8 cellular contexts compared by ENCODE assay signal in the genomic region with DNA sequence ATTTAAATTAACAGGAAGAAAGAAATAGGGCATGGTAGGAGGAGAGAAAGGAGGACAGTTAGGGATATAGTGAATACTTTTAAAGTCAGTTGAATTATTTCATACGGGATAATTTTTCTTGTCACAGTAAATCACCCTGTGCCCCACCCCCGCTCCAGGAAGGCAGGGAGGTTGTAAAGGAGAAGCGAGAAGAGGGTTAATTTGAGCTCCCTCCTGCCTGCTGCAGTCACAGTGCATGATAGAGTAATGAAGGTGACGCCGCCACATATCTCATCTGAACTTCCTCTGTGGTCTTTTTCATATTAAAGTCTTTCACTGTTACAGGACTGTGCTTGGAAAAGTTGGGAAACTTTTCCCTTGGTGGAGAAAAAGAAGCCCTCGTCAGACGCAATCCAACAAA. TPM values are rescaled to one million over a fixed set of nuclear protein-coding genes. Genes with fewer than 3 reads are reported as not detected.
DNase-seq lines count a peak whose midpoint lies in the region; ATAC-seq, FAIRE-seq and TF ChIP-seq lines count a peak whose summit lies in the region.

No MANE protein-coding gene starts in this region.

- no peak overlapping the region for H3K27ac ChIP-seq in HepG2 (ENCODE audit: extremely low read length, insufficient read depth, low read length)
- H3K27ac ChIP-seq in tibial nerve: peak overlapping the region; percentile 6 to 92 (median 85)

- H3K4me1 ChIP-seq in HepG2 (ENCODE audit: insufficient read depth, low read length) (peaks cover 19% of the 10 kb centered on the region), tibial nerve (peaks cover 0 to 36% (median 23%) of the 10 kb centered on the region in 4 donors)

- FAIRE-seq in HepG2 (lab: Jason Lieb, UNC): no peak

- in situ Hi-C loops in astrocyte of the spinal cord (cut with HindIII; ENCODE audit: low sequenced_read_pairs): no loop called here
- in situ Hi-C loops in HepG2 (cut with HindIII; ENCODE audit: extremely low pct_ligation_motif_present, low pct_unique_long_range_greater_than_20kb): no loop called here

- H4K20me1 ChIP-seq in HepG2 (ENCODE audit: insufficient read depth, low read length): no peaks in the 10 kb centered on the region

- no peak for TF ChIP-seq RAD21 in HepG2 (CRISPR knock-in tag; IDR thresholded peaks at IDR 0.05)

- 5% methylated on average over 7 of the region's 7 CpGs for WGBS in HepG2 (ENCODE audit: low lambda C conversion rate)
- 2 to 9% methylated on average over 7 of the region's 7 CpGs for WGBS in tibial nerve, 2 donors

- H3K4me3 ChIP-seq in astrocyte of the spinal cord (ENCODE audit: low read depth, low read length): peak overlapping the region; percentile 71
- H3K4me3 ChIP-seq in HepG2 (replicated peaks in 1 of 3; ENCODE audit: insufficient read depth in 1 of 3, low read depth in 2 of 3, low read length in 3 of 3): peak overlapping the region; percentile 60 to 77 (median 64); a peak in 4 of 6 replicates
- H3K4me3 ChIP-seq in tibial nerve: peak overlapping the region; percentile 68 to 97 (median 84)

- intact Hi-C loops in Right ventricle myocardium superior (cut with DNase I): no loop called here
- intact Hi-C loops in left ventricle myocardium superior (cut with micrococcal nuclease): no loop called here
- intact Hi-C loops in HepG2 (cut with micrococcal nuclease; ENCODE audit: unreplicated experiment): no loop called here

- H3K9ac ChIP-seq in HepG2 (ENCODE audit: insufficient read depth, low read depth, low read length): no peak overlapping the region; the same call in 1 of the 2 replicates

- CTCF ChIA-PET in HepG2 (lab: Yijun Ruan, JAX; ENCODE audit: low intra/inter-chr PET ratio, low total read pairs): no interaction called here

- TF ChIP-seq EP300 in HepG2 (IDR thresholded peaks at IDR 0.05; ENCODE audit: low read depth in 2 of 2, low read length in 2 of 2) (no peak), HepG2 (CRISPR knock-in tag; IDR thresholded peaks at IDR 0.05; ENCODE audit: borderline replicate concordance) (no peak), tibial nerve (IDR thresholded peaks at IDR 0.05) (no peak)

- no peak for TF ChIP-seq POLR2A in HepG2 (IDR thresholded peaks at IDR 0.05; ENCODE audit: insufficient read depth in 1 of 2, low read depth in 2 of 2, low read length in 2 of 2)
- no peak for TF ChIP-seq POLR2A in tibial nerve (IDR thresholded peaks at IDR 0.05)

- no TSS peak for BruUV-seq in HepG2 (replicated peaks; lab: Mats Ljungman, UMichigan)

- POLR2A ChIA-PET in HepG2 (lab: Yijun Ruan, JAX): no interaction called here

- TF ChIP-seq CTCF in astrocyte of the spinal cord (IDR thresholded peaks at IDR 0.05; ENCODE audit: low read depth, low read length) (no peak), HepG2 (CRISPR knock-in tag; IDR thresholded peaks at IDR 0.05) (no peak), tibial nerve (IDR thresholded peaks at IDR 0.05) (no peak)

- H3K27me3 ChIP-seq in HepG2 (ENCODE audit: control insufficient read depth in 1 of 2, insufficient read depth in 2 of 2, low read length in 2 of 2): peaks cover 0 to 38% of the 10 kb centered on the region in 2 experiments; a peak in 4 of 5 replicates
- no peaks in the 10 kb centered on the region for H3K27me3 ChIP-seq in tibial nerve

- DNase-seq in Right ventricle myocardium superior (peak; percentile 45), left ventricle myocardium superior (no peak), astrocyte of the spinal cord (ENCODE audit: low read depth, low spot score) (no peak), HepG2 (ENCODE audit: low spot score) (no peak), tibial nerve (ENCODE audit: low spot score in 2 of 2) (no peak), HCEC 1CT (no peak)

- peak; percentile 1 for ATAC-seq in Right ventricle myocardium superior (ENCODE audit: poor library complexity)
- no peak for ATAC-seq in left ventricle myocardium superior
- no peak for ATAC-seq in HepG2
- ATAC-seq in HG02798 (IDR thresholded peaks at IDR 0.05; ENCODE audit: poor library complexity, unreplicated experiment): no peak
- no peak for ATAC-seq in HG03280 (IDR thresholded peaks at IDR 0.05; ENCODE audit: unreplicated experiment)

- H3K36me3 ChIP-seq in HepG2 (replicated peaks in 1 of 2; ENCODE audit: control insufficient read depth in 1 of 2, insufficient read depth in 2 of 2, low read length in 2 of 2) (no peaks in the 10 kb centered on the region), tibial nerve (no peaks in the 10 kb centered on the region)

- no peaks in the 10 kb centered on the region for H3K79me2 ChIP-seq in HepG2 (ENCODE audit: insufficient read depth, low read length)

- H3K9me3 ChIP-seq in HepG2 (ENCODE audit: low read length): no peaks in the 10 kb centered on the region
- no peaks in the 10 kb centered on the region for H3K9me3 ChIP-seq in tibial nerve

- no peak overlapping the region for H2AFZ ChIP-seq in HepG2 (ENCODE audit: low read length)

- H3K4me2 ChIP-seq in HepG2 (ENCODE audit: low read depth, low read length): peak overlapping the region; percentile 81

TF ChIP-seq in HepG2, 621 proteins besides CTCF, POLR2A, EP300 and RAD21 (continues in another document):
- TF ChIP-seq PLRG1 (conservative IDR thresholded peaks at IDR 0.05): no peak
- no peak for TF ChIP-seq ZFP1 (CRISPR knock-in tag; IDR thresholded peaks at IDR 0.05)
- no peak for TF ChIP-seq DPF2 (CRISPR knock-in tag; IDR thresholded peaks at IDR 0.05; ENCODE audit: borderline replicate concordance, low read depth)
- TF ChIP-seq, protein P1, sequence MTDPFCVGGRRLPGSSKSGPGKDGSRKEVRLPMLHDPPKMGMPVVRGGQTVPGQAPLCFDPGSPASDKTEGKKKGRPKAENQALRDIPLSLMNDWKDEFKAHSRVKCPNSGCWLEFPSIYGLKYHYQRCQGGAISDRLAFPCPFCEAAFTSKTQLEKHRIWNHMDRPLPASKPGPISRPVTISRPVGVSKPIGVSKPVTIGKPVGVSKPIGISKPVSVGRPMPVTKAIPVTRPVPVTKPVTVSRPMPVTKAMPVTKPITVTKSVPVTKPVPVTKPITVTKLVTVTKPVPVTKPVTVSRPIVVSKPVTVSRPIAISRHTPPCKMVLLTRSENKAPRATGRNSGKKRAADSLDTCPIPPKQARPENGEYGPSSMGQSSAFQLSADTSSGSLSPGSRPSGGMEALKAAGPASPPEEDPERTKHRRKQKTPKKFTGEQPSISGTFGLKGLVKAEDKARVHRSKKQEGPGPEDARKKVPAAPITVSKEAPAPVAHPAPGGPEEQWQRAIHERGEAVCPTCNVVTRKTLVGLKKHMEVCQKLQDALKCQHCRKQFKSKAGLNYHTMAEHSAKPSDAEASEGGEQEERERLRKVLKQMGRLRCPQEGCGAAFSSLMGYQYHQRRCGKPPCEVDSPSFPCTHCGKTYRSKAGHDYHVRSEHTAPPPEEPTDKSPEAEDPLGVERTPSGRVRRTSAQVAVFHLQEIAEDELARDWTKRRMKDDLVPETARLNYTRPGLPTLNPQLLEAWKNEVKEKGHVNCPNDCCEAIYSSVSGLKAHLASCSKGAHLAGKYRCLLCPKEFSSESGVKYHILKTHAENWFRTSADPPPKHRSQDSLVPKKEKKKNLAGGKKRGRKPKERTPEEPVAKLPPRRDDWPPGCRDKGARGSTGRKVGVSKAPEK (CRISPR knock-in tag; IDR thresholded peaks at IDR 0.05; ENCODE audit: borderline replicate concordance): no peak
- no peak for TF ChIP-seq THAP11 (CRISPR knock-in tag; IDR thresholded peaks at IDR 0.05)
- no peak for TF ChIP-seq ZMYM3 (CRISPR knock-in tag; IDR thresholded peaks at IDR 0.05)
- no peak for TF ChIP-seq SP5 (CRISPR knock-in tag; IDR thresholded peaks at IDR 0.05; ENCODE audit: borderline replicate concordance, low read depth)
- TF ChIP-seq MTA1 (CRISPR knock-in tag; IDR thresholded peaks at IDR 0.05; ENCODE audit: borderline replicate concordance): no peak

RNA-seq across cellular contexts. Expression of a gene that starts 0.9 kb away (rescaled TPM):
- 3.4 TPM for total RNA-seq in Right ventricle myocardium superior
- 4.1 TPM for total RNA-seq in left ventricle myocardium superior
- total RNA-seq in HepG2 (2016; rRNA removed; fragmentation: Illumina TruSeq; extraction: Trizol): 0.11 and 0.55 TPM in 2 replicates
- total RNA-seq in HepG2 (2016; cell fraction: cytosol; rRNA removed; fragmentation: Illumina TruSeq; extraction: Trizol; ENCODE audit: low read depth): 0.20 and 0.35 TPM in 2 replicates
- total RNA-seq in HepG2 (2016; cell fraction: insoluble cytoplasmic fraction; rRNA removed; fragmentation: Illumina TruSeq; extraction: Trizol): 0.15 and 0.39 TPM in 2 replicates
- total RNA-seq in HepG2 (2016; cell fraction: membrane; rRNA removed; fragmentation: Illumina TruSeq; extraction: Trizol): 0.14 and 0.19 TPM in 2 replicates
- total RNA-seq in HepG2 (2016; cell fraction: nucleus; rRNA removed; fragmentation: Illumina TruSeq; extraction: Trizol): 0.81 and 1.3 TPM in 2 replicates
- polyA plus RNA-seq in HepG2 (2011; rRNA removed): 0.39 and 0.66 TPM in 2 replicates
- 0.42 and 0.55 TPM in 2 replicates for polyA plus RNA-seq in HepG2 (2011; cell fraction: cytosol; rRNA removed)
- polyA plus RNA-seq in HepG2 (2011; cell fraction: nucleus; rRNA removed): 0.48 and 0.82 TPM in 2 replicates
- polyA plus RNA-seq in HepG2 (2012): 0.13 and 0.63 TPM in 2 replicates
- polyA plus RNA-seq in HepG2 (2016; cell fraction: cytosol; fragmentation: Illumina TruSeq; extraction: Trizol; ENCODE audit: low read depth): 0.02 TPM in 1 of 2 replicates, not detected in the other
- 0.15 and 0.16 TPM in 2 replicates for polyA plus RNA-seq in HepG2 (2016; cell fraction: insoluble cytoplasmic fraction; fragmentation: Illumina TruSeq; extraction: Trizol; ENCODE audit: low read depth)
- 0.05 and 0.18 TPM in 2 replicates for polyA plus RNA-seq in HepG2 (2016; cell fraction: membrane; fragmentation: Illumina TruSeq; extraction: Trizol; ENCODE audit: low read depth)
- 0.66 and 0.85 TPM in 2 replicates for polyA plus RNA-seq in HepG2 (2016; cell fraction: nucleus; fragmentation: Illumina TruSeq; extraction: Trizol; ENCODE audit: insufficient read depth, low read depth)
- polyA minus RNA-seq in HepG2 (2011; rRNA and poly(A)+ RNA removed; ENCODE audit: low replicate concordance): 2.1 TPM in 1 of 2 replicates, not detected in the other
- 0.30 and 0.88 TPM in 2 replicates for polyA minus RNA-seq in HepG2 (2011; cell fraction: cytosol; rRNA and poly(A)+ RNA removed)
- polyA minus RNA-seq in HepG2 (2011; cell fraction: nucleus; rRNA and poly(A)+ RNA removed): 1.9 and 3.5 TPM in 2 replicates
- 10 to 100 TPM; 12.5 to 32.7 (median 23.0) TPM for total RNA-seq in tibial nerve
